ENCODE assay signal across 7 cellular contexts in the genomic region with DNA sequence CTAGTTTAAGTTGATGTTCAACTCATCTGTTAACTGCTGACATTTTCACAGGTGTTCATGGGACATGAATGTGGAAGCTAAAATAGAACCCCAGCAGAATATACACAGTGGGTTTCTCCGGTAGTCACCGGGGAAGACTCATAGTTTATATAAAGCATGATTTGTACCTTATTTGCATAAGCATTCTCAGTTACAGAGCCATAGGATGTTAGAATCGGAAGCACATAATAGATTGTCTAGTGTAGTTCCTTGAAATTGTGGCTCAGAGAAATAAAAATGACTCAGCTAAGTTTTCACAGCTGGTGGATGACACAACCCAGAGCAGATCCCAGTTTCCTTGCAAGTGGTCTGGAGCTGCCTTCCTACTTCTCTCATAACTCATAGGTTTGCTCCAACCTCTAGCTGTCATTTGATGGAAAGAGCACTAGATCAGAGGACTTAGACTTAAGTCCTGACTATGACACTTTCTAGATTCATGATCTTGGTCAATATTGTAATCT.
A peak's percentile ranks its signal among the peaks of the same experiment; 100 is the strongest.
DNase-seq lines count a peak whose midpoint lies in the region; ATAC-seq and TF ChIP-seq lines count a peak whose summit lies in the region.

No MANE protein-coding gene starts in this region.

- H3K4me3 Mint-ChIP-seq in HFFc6 = no peak overlapping the region

- TF ChIP-seq CTCF in HFFc6 (IDR thresholded peaks at IDR 0.05) = no peak

- no peaks in the 10 kb centered on the region for H3K36me3 Mint-ChIP-seq in HFFc6 (ENCODE audit: low read depth)

- peaks cover 14% of the 10 kb centered on the region for H3K4me1 Mint-ChIP-seq in HFFc6 (ENCODE audit: low read depth)

- H3K27me3 Mint-ChIP-seq in HFFc6 (ENCODE audit: insufficient read depth) = peaks cover 2% of the 10 kb centered on the region; the same call in 1 of the 2 replicates

- ATAC-seq in GM18858 (IDR thresholded peaks at IDR 0.05; ENCODE audit: unreplicated experiment) = peak; percentile 95

- DNase-seq in HFFc6 (peak; percentile 77), NCI-H226 (peak; percentile 43), glomerular visceral epithelial cell (ENCODE audit: extremely low spot score) (peak; percentile 84), NCI-H2171 treated with DMSO at 0.1 percent for 48 hours (lab: John Stamatoyannopoulos, UW) (no peak), RPMI8226 (no peak), NCI-H2171 (lab: John Stamatoyannopoulos, UW) (no peak)

- H3K9me3 Mint-ChIP-seq in HFFc6 = no peaks in the 10 kb centered on the region

- H3K27ac Mint-ChIP-seq in HFFc6 = no peak overlapping the region

Comparison
In these comparisons a context has a peak if more than half of its experiments do, and no peak if none do; other contexts are left out.
1. DNase-seq: peak in HFFc6 (single experiment), NCI-H226 (single experiment) and glomerular visceral epithelial cell (single experiment); none in NCI-H2171 treated with DMSO at 0.1 percent for 48 hours (single experiment), RPMI8226 (single experiment) and NCI-H2171 (single experiment).